ENCODE assay signal across 8 cellular contexts in genomic region chr14:103847439-103847953, GRCh38. TPM values are rescaled to one million over a fixed set of nuclear protein-coding genes. Genes with fewer than 3 reads are reported as not detected.
DNase-seq lines count a peak whose midpoint lies in the region; ATAC-seq and TF ChIP-seq lines count a peak whose summit lies in the region.

PPP1R13B (minus strand) TSS chr14:103847575; CDS start chr14:103847307, 268 bp downstream.

- ATAC-seq in GM21360 (IDR thresholded peaks at IDR 0.05; ENCODE audit: unreplicated experiment) = peak; percentile 70

- no peaks in the 10 kb centered on the region for H3K9me2 ChIP-seq in OCI-LY1 (ENCODE audit: low read depth, low read length)

- H3K27me3 ChIP-seq in OCI-LY1 (ENCODE audit: insufficient read depth, low read length) (0 out of 2 replicates have a peak, but pooled peaks cover 8% of the 10 kb centered on the region), mucosa of rectum (ENCODE audit: control insufficient read depth in 2 of 2, insufficient read depth in 2 of 2, low read length in 2 of 2) (no peaks in the 10 kb centered on the region)

- TF ChIP-seq CTCF in OCI-LY1 (IDR thresholded peaks at IDR 0.05; ENCODE audit: low read length) (no peak), epithelial cell of proximal tubule (conservative IDR thresholded peaks at IDR 0.05; ENCODE audit: low read depth, low read length) (no peak)

- H3K9ac ChIP-seq in OCI-LY1 (ENCODE audit: low read length) = peak within 1 kb of the TSS; percentile 73
- H3K9ac ChIP-seq in mucosa of rectum (ENCODE audit: low read depth in 1 of 2, low read length in 2 of 2) = peak within 1 kb of the TSS; percentile 77 to 80

- no peaks in the 10 kb centered on the region for H3F3A ChIP-seq in OCI-LY1 (ENCODE audit: insufficient read depth, low read length)

- H3K4me3 ChIP-seq in OCI-LY1 (ENCODE audit: low read depth, low read length, poor library complexity, severe bottlenecking) (peak within 1 kb of the TSS; percentile 79), epithelial cell of proximal tubule (ENCODE audit: low read depth, low read length) (peak within 1 kb of the TSS; percentile 84), mucosa of rectum (ENCODE audit: low read length in 2 of 2) (peak within 1 kb of the TSS; percentile 86 to 93)

- H3K9me3 ChIP-seq in OCI-LY1 (ENCODE audit: low read length) = no peaks in the 10 kb centered on the region
- H3K9me3 ChIP-seq in mucosa of rectum (ENCODE audit: control insufficient read depth in 2 of 2, low read length in 2 of 2) = no peaks in the 10 kb centered on the region

- no peaks in the 10 kb centered on the region; the same call in 1 of the 2 replicates for H4K20me1 ChIP-seq in OCI-LY1 (ENCODE audit: insufficient read depth, low read length)

- H3K27ac ChIP-seq in OCI-LY1 (ENCODE audit: low read depth, low read length, poor library complexity, severe bottlenecking) (no peak within 1 kb of the TSS), mucosa of rectum (ENCODE audit: low read depth in 2 of 2, low read length in 2 of 2) (peak within 1 kb of the TSS; percentile 75 to 78)

- H3K36me3 ChIP-seq in OCI-LY1 (ENCODE audit: insufficient read depth, low read length) (no peaks in the 10 kb centered on the region), mucosa of rectum (ENCODE audit: control insufficient read depth in 2 of 2, insufficient read depth in 2 of 2, low read length in 2 of 2) (no peaks in the 10 kb centered on the region)

- peaks cover 12% of the 10 kb centered on the region; the same call in 1 of the 2 replicates for H3K79me2 ChIP-seq in OCI-LY1 (ENCODE audit: insufficient read depth, low read length)

- peaks cover 27% of the 10 kb centered on the region for H3K4me1 ChIP-seq in OCI-LY1 (ENCODE audit: insufficient read depth, low read length, severe bottlenecking)
- H3K4me1 ChIP-seq in mucosa of rectum (ENCODE audit: control insufficient read depth in 2 of 2, insufficient read depth in 2 of 2, low read length in 2 of 2) = peaks cover 5 to 22% of the 10 kb centered on the region in 2 donors

- peak within 1 kb of the TSS; percentile 91 for H3K4me2 ChIP-seq in OCI-LY1 (ENCODE audit: low read length)

- DNase-seq in COLO829 (ENCODE audit: low spot score) = peak; percentile 87
- DNase-seq in HT1080 (ENCODE audit: low read depth) = peak; percentile 61
- peak; percentile 94 for DNase-seq in activated T-cell treated with anti-CD3 and anti-CD28 coated beads for 48 hours (ENCODE audit: low read depth)
- DNase-seq in epithelial cell of proximal tubule (ENCODE audit: low read depth) = no peak
- DNase-seq in stimulated activated CD8-positive, alpha-beta memory T cell treated with anti-CD3 and anti-CD28 coated beads, Interleukin-4, amount 100 ng/mL, for 24 hours (ENCODE audit: low read depth) = peak; percentile 92

- H2AFZ ChIP-seq in OCI-LY1 (ENCODE audit: low read length) = no peak within 1 kb of the TSS

RNA-seq across cellular contexts. Expression of gene PPP1R13B, which starts in this region (rescaled TPM):
- 6.6 and 12.2 TPM in 2 replicates for total RNA-seq in HT1080 (2014; rRNA removed; shearing (Covaris generic))
- polyA plus RNA-seq in HT1080 (2015; cell fraction: cytosol; rRNA removed) = 7.1 and 7.7 TPM in 2 replicates
- polyA plus RNA-seq in HT1080 (2015; cell fraction: nucleus; rRNA removed) = 25.4 and 25.5 TPM in 2 replicates
- total RNA-seq in epithelial cell of proximal tubule = 6.4 and 11.1 TPM in 2 replicates
